ENCODE assay signal across 1 cellular context in genomic region chr12:11650697-11651281, GRCh38.
TF ChIP-seq lines count a peak whose summit lies in the region.

No MANE protein-coding gene starts in this region.

TF ChIP-seq in GM12878, 131 proteins besides CTCF, POLR2A, EP300 and RAD21 (continued from another document and continues in another):
- no peak for TF ChIP-seq CUX1 (IDR thresholded peaks at IDR 0.05; ENCODE audit: insufficient replicate concordance, low read depth, low read length)
- TF ChIP-seq IRF5 (IDR thresholded peaks at IDR 0.05; ENCODE audit: borderline replicate concordance): no peak
- peak; percentile 72; the same call in 1 of the 2 replicates for TF ChIP-seq LARP7 (IDR thresholded peaks at IDR 0.05)
- 0 out of 2 replicates have a peak, but pooled peaks have one; percentile 18 for TF ChIP-seq CBFB (IDR thresholded peaks at IDR 0.05; ENCODE audit: low read depth)
- peak; percentile 17; the same call in 1 of the 2 replicates for TF ChIP-seq CHD1 (IDR thresholded peaks at IDR 0.05; ENCODE audit: low read depth, low read length)
- 0 out of 2 replicates have a peak, but pooled peaks have one; percentile 14 for TF ChIP-seq CREB1 (IDR thresholded peaks at IDR 0.05; ENCODE audit: low read depth)
- TF ChIP-seq BCL11A (IDR thresholded peaks at IDR 0.05; ENCODE audit: low read depth, low read length): no peak
- no peak for TF ChIP-seq JUND (IDR thresholded peaks at IDR 0.05; ENCODE audit: low read depth, low read length)
- TF ChIP-seq IKZF1 (conservative IDR thresholded peaks at IDR 0.05): peak; percentile 16; the same call in 1 of the 2 replicates
- peak; percentile 94 for TF ChIP-seq MLLT1 (IDR thresholded peaks at IDR 0.05)
- TF ChIP-seq CEBPB (IDR thresholded peaks at IDR 0.05; ENCODE audit: borderline replicate concordance in 1 of 2, low read depth in 2 of 2, low read length in 2 of 2): peak in 1 of 2 experiments; percentile 9; a peak in 1 of 4 replicates
- no peak for TF ChIP-seq PKNOX1 (IDR thresholded peaks at IDR 0.05)
- TF ChIP-seq RUNX3 (IDR thresholded peaks at IDR 0.05; ENCODE audit: low read length): peak; percentile 58
- no peak for TF ChIP-seq ZBTB4 (CRISPR knock-in tag; IDR thresholded peaks at IDR 0.05)
- TF ChIP-seq PAX5 (IDR thresholded peaks at IDR 0.05; ENCODE audit: borderline replicate concordance, low read depth, low read length): no peak
- TF ChIP-seq NFIC (IDR thresholded peaks at IDR 0.05; ENCODE audit: low read depth, low read length): no peak
- TF ChIP-seq BMI1 (IDR thresholded peaks at IDR 0.05; ENCODE audit: borderline replicate concordance): peak; percentile 21; the same call in 1 of the 2 replicates
- TF ChIP-seq IKZF2 (IDR thresholded peaks at IDR 0.05): no peak
- no peak for TF ChIP-seq RFX5 (IDR thresholded peaks at IDR 0.05; ENCODE audit: low read depth, low read length)
- TF ChIP-seq WRNIP1 (IDR thresholded peaks at IDR 0.05; ENCODE audit: borderline replicate concordance, low read depth, low read length): no peak
- peak; percentile 43; the same call in 2 of the 3 replicates for TF ChIP-seq POU2F2 (IDR thresholded peaks at IDR 0.05; ENCODE audit: borderline replicate concordance, low read depth, low read length)
- peak; percentile 51; the same call in 1 of the 2 replicates for TF ChIP-seq NKRF (conservative IDR thresholded peaks at IDR 0.05)
- TF ChIP-seq NR2C2 (IDR thresholded peaks at IDR 0.05; ENCODE audit: borderline replicate concordance, control insufficient read depth, insufficient read length, low read depth): no peak
- TF ChIP-seq MTA3 (IDR thresholded peaks at IDR 0.05; ENCODE audit: borderline replicate concordance, low read length): peak; percentile 65
- TF ChIP-seq SMAD1 (IDR thresholded peaks at IDR 0.05; ENCODE audit: low read depth, partially characterized antibody): peak; percentile 31
- TF ChIP-seq SKIL (IDR thresholded peaks at IDR 0.05; ENCODE audit: low read depth, poor library complexity, severe bottlenecking): peak; percentile 21
- TF ChIP-seq TCF3 (IDR thresholded peaks at IDR 0.05; ENCODE audit: borderline replicate concordance, insufficient read depth, low read depth, low read length): no peak
- no peak for TF ChIP-seq CBX3 (IDR thresholded peaks at IDR 0.05; ENCODE audit: borderline replicate concordance, low read depth)
- TF ChIP-seq CHD4 (IDR thresholded peaks at IDR 0.05): no peak
- TF ChIP-seq TBL1XR1 (IDR thresholded peaks at IDR 0.05; ENCODE audit: low read depth, low read length): no peak
- no peak for TF ChIP-seq FOS (IDR thresholded peaks at IDR 0.05; ENCODE audit: borderline replicate concordance, extremely low read depth, insufficient read length)
- no peak for TF ChIP-seq CHD2 (IDR thresholded peaks at IDR 0.05; ENCODE audit: borderline replicate concordance, low read depth, low read length)
- TF ChIP-seq GABPA (IDR thresholded peaks at IDR 0.05; ENCODE audit: low read depth): no peak
- peak; percentile 95 for TF ChIP-seq POLR2AphosphoS5 (IDR thresholded peaks at IDR 0.05; ENCODE audit: low read length)
- TF ChIP-seq ELK1 (IDR thresholded peaks at IDR 0.05; ENCODE audit: low read depth, low read length): no peak
- TF ChIP-seq ZNF217 (IDR thresholded peaks at IDR 0.05): no peak
- TF ChIP-seq SUPT20H (IDR thresholded peaks at IDR 0.05; ENCODE audit: borderline replicate concordance, control insufficient read depth, low read depth, low read length): no peak
- TF ChIP-seq TAF1 (IDR thresholded peaks at IDR 0.05; ENCODE audit: borderline replicate concordance, low read depth, low read length): peak; percentile 35; the same call in 1 of the 2 replicates
